In genomic region chr16:24825696-24826095, GRCh38 we compare ENCODE assay signal across 18 cellular contexts. TPM values are rescaled to one million over a fixed set of nuclear protein-coding genes. Genes with fewer than 3 reads are reported as not detected.
"Had no signal": no experiment of that assay in that cellular context is flagged by ENCODE, and none has a peak within 500 bp of the region (broad histone marks: within the 10 kb centered on the region; RNA-seq: fewer than 3 reads in every experiment).

No MANE protein-coding gene starts in this region.

- H3K36me3 ChIP-seq: uterus had no signal

- H3K27ac Mint-ChIP-seq: T-helper 2 cell treated with Interferon-gamma antibody and Interleukin-4, amounts not matched to agents 5 μg/mL and 100 μg/mL, for 36 hours had no signal

- H3K9ac ChIP-seq: parathyroid adenoma had no signal

- H3K27me3 ChIP-seq: heart left ventricle, stomach, thyroid gland, uterus had no signal

- H3K4me3 Mint-ChIP-seq: T-helper 2 cell treated with Interferon-gamma antibody and Interleukin-4, amounts not matched to agents 5 μg/mL and 100 μg/mL, for 36 hours had no signal

- H3K4me3 ChIP-seq: heart left ventricle, left ventricle myocardium inferior, stomach, thyroid gland, uterus had no signal

- H3K9me3 ChIP-seq: heart left ventricle, left ventricle myocardium inferior, stomach, thyroid gland, uterus had no signal

- H3K79me2 ChIP-seq: parathyroid adenoma had no signal

- H3K27ac ChIP-seq: left ventricle myocardium inferior, parathyroid adenoma, stomach, thyroid gland, uterus had no signal

- H3K4me1 ChIP-seq: parathyroid adenoma, stomach, thyroid gland, uterus had no signal

- DNase-seq: activated gamma-delta T cell treated with Interleukin-2 at 50 U/mL for 16 hours; activated T-cell treated with anti-CD3 and anti-CD28 coated beads, Interleukin-2, amount 50 U/mL, for 48 hours; dermis blood vessel endothelial cell; foreskin melanocyte; heart left ventricle; islet precursor cell; left ventricle myocardium inferior; mesendoderm; retina; stimulated activated CD4-positive, alpha-beta T cell treated with anti-CD3 and anti-CD28 coated beads, Interleukin-15, amount 100 ng/mL, for 24 hours; stimulated activated CD4-positive, alpha-beta T cell treated with anti-CD3 and anti-CD28 coated beads, Interleukin-4, amount 100 ng/mL, for 24 hours; stomach; thyroid gland; uterus had no signal

- ATAC-seq: activated CD4-positive, CD25-positive, alpha-beta regulatory T cell treated with anti-CD3 and anti-CD28 coated beads, Interleukin-2, amount 50 U/mL, for 24 hours; heart left ventricle had no signal

- H2AFZ ChIP-seq: parathyroid adenoma had no signal

- H3K9me3 Mint-ChIP-seq: T-helper 2 cell treated with Interferon-gamma antibody and Interleukin-4, amounts not matched to agents 5 μg/mL and 100 μg/mL, for 36 hours had no signal

RNA-seq across cellular contexts. Expression of gene SLC5A11, which starts 20.1 kb away (rescaled TPM):
- total RNA-seq: skeletal muscle tissue, stomach, uterus had no signal
- polyA plus RNA-seq: heart left ventricle, stomach had no signal
